2 cellular contexts compared by ENCODE assay signal in the genomic region with DNA sequence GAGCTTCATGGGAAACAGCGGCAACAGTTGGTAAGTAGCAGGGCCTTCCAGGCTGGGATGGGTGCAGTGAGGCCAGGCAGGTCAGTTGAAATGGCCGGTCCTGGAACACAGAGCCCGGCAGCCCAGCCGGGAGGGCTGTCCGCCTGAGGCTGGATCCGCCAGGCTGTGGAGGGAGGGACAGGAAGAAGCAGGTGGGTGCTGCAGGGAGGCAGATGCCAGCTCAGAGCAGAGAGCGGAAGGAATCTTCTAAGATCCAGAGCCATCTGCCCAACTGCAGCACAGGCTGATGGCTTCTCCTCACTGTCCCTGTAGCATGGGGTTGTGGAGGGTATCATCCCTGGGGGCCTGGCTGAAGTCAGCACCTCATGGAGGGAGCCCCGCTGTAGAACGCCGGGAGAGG.
TF ChIP-seq lines count a peak whose summit lies in the region.

No MANE protein-coding gene starts in this region.

TF ChIP-seq in H1, 55 proteins besides CTCF, POLR2A, EP300 and RAD21:
- TF ChIP-seq CBX8 (IDR thresholded peaks at IDR 0.05; ENCODE audit: borderline replicate concordance, low read depth, low read length) = no peak
- TF ChIP-seq ASH2L (IDR thresholded peaks at IDR 0.05; ENCODE audit: low read length) = no peak
- TF ChIP-seq, protein P1, sequence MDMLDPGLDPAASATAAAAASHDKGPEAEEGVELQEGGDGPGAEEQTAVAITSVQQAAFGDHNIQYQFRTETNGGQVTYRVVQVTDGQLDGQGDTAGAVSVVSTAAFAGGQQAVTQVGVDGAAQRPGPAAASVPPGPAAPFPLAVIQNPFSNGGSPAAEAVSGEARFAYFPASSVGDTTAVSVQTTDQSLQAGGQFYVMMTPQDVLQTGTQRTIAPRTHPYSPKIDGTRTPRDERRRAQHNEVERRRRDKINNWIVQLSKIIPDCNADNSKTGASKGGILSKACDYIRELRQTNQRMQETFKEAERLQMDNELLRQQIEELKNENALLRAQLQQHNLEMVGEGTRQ (IDR thresholded peaks at IDR 0.05; ENCODE audit: low read length) = no peak
- TF ChIP-seq ZNF274 (IDR thresholded peaks at IDR 0.05; ENCODE audit: borderline replicate concordance, extremely low read depth, low read length) = no peak
- no peak for TF ChIP-seq GABPA (IDR thresholded peaks at IDR 0.05; ENCODE audit: borderline replicate concordance, insufficient read depth, low read length)
- TF ChIP-seq PHF8 (conservative IDR thresholded peaks at IDR 0.05; ENCODE audit: low read depth, low read length) = no peak
- no peak for TF ChIP-seq BACH1 (IDR thresholded peaks at IDR 0.05; ENCODE audit: low read length)
- TF ChIP-seq NANOG (IDR thresholded peaks at IDR 0.05; ENCODE audit: insufficient read depth, low read depth, low read length, poor library complexity, severe bottlenecking) = no peak
- TF ChIP-seq POLR2AphosphoS5 (IDR thresholded peaks at IDR 0.05; ENCODE audit: low read depth, low read length) = no peak
- no peak for TF ChIP-seq RFX5 (IDR thresholded peaks at IDR 0.05; ENCODE audit: borderline replicate concordance, low read depth, low read length)
- TF ChIP-seq RBBP5 (IDR thresholded peaks at IDR 0.05; ENCODE audit: borderline replicate concordance, low read depth, low read length) = no peak
- TF ChIP-seq JUND (IDR thresholded peaks at IDR 0.05; ENCODE audit: low read length) = no peak
- TF ChIP-seq TCF12 (IDR thresholded peaks at IDR 0.05; ENCODE audit: low read depth, low read length) = no peak
- no peak for TF ChIP-seq SIRT6 (IDR thresholded peaks at IDR 0.05; ENCODE audit: low read length)
- TF ChIP-seq SIN3A (conservative IDR thresholded peaks at IDR 0.05 in 1 of 2, IDR thresholded peaks at IDR 0.05 in 1 of 2; ENCODE audit: low read depth in 1 of 2, low read length in 2 of 2) = no peak
- no peak for TF ChIP-seq CTBP2 (IDR thresholded peaks at IDR 0.05; ENCODE audit: borderline replicate concordance, insufficient read depth, insufficient read length, low read length)
- no peak for TF ChIP-seq TAF1 (IDR thresholded peaks at IDR 0.05; ENCODE audit: low read depth, low read length)

TF ChIP-seq in neural cell, 6 proteins besides CTCF, POLR2A, EP300 and RAD21:
- TF ChIP-seq, protein P2, sequence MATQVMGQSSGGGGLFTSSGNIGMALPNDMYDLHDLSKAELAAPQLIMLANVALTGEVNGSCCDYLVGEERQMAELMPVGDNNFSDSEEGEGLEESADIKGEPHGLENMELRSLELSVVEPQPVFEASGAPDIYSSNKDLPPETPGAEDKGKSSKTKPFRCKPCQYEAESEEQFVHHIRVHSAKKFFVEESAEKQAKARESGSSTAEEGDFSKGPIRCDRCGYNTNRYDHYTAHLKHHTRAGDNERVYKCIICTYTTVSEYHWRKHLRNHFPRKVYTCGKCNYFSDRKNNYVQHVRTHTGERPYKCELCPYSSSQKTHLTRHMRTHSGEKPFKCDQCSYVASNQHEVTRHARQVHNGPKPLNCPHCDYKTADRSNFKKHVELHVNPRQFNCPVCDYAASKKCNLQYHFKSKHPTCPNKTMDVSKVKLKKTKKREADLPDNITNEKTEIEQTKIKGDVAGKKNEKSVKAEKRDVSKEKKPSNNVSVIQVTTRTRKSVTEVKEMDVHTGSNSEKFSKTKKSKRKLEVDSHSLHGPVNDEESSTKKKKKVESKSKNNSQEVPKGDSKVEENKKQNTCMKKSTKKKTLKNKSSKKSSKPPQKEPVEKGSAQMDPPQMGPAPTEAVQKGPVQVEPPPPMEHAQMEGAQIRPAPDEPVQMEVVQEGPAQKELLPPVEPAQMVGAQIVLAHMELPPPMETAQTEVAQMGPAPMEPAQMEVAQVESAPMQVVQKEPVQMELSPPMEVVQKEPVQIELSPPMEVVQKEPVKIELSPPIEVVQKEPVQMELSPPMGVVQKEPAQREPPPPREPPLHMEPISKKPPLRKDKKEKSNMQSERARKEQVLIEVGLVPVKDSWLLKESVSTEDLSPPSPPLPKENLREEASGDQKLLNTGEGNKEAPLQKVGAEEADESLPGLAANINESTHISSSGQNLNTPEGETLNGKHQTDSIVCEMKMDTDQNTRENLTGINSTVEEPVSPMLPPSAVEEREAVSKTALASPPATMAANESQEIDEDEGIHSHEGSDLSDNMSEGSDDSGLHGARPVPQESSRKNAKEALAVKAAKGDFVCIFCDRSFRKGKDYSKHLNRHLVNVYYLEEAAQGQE (IDR thresholded peaks at IDR 0.05; ENCODE audit: borderline replicate concordance) = no peak
- TF ChIP-seq EZH2 (IDR thresholded peaks at IDR 0.05; ENCODE audit: borderline replicate concordance, insufficient read depth, low read length, poor library complexity, severe bottlenecking) = no peak
- no peak for TF ChIP-seq TAF1 (IDR thresholded peaks at IDR 0.05; ENCODE audit: low read depth)
- TF ChIP-seq MXI1 (conservative IDR thresholded peaks at IDR 0.05; ENCODE audit: poor library complexity, severe bottlenecking) = no peak
- no peak for TF ChIP-seq SMC3 (conservative IDR thresholded peaks at IDR 0.05; ENCODE audit: poor library complexity)
- no peak for TF ChIP-seq POLR2AphosphoS5 (IDR thresholded peaks at IDR 0.05)
